ENCODE assay signal across 16 cellular contexts in the genomic region with DNA sequence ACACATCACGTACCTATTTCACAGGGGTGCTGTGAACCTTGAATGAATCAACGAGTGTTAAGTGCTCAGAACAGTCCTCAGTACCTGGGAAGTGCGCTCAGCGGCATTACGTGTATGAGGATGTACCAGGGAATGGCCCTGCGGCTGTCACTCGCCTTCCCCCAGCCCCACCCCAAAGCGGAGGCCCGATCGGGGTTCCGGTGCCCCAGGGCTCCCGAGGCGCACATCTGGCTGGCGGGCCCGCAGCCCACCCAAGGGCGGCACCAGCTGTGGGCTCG. TPM values are rescaled to one million over a fixed set of nuclear protein-coding genes. Genes with fewer than 3 reads are reported as not detected.
DNase-seq lines count a peak whose midpoint lies in the region; ATAC-seq and TF ChIP-seq lines count a peak whose summit lies in the region.
"Had no signal": no experiment of that assay in that cellular context is flagged by ENCODE, and none has a peak within 500 bp of the region (broad histone marks: within the 10 kb centered on the region; RNA-seq: fewer than 3 reads in every experiment).

No MANE protein-coding gene starts in this region.

- TF ChIP-seq CTCF in esophagus muscularis mucosa (IDR thresholded peaks at IDR 0.05) = no peak
- no peak for TF ChIP-seq CTCF in tibial nerve (IDR thresholded peaks at IDR 0.05)

- TF ChIP-seq POLR2A in esophagus muscularis mucosa (IDR thresholded peaks at IDR 0.05; ENCODE audit: low read depth) = no peak
- no peak for TF ChIP-seq POLR2A in tibial nerve (IDR thresholded peaks at IDR 0.05)

- intact Hi-C loops in esophagus muscularis mucosa (cut with DNase I) = no loop called here

- H3K9me3 ChIP-seq in esophagus muscularis mucosa = no peaks in the 10 kb centered on the region
- H3K9me3 ChIP-seq in mucosa of rectum (ENCODE audit: control insufficient read depth in 2 of 2, low read length in 2 of 2) = no peaks in the 10 kb centered on the region
- no peaks in the 10 kb centered on the region for H3K9me3 ChIP-seq in tibial nerve

- H3K4me3 ChIP-seq in esophagus muscularis mucosa (peak overlapping the region; percentile 44 to 57 (median 53)), mucosa of rectum (ENCODE audit: low read length in 2 of 2) (no peak overlapping the region), tibial nerve (peak overlapping the region in 2 of 4 donors; percentile 14 to 42)

- peak overlapping the region; percentile 40 for H3K27ac ChIP-seq in adipose tissue (ENCODE audit: low read depth, low read length)
- H3K27ac ChIP-seq in esophagus muscularis mucosa (replicated peaks in 1 of 4) = peak overlapping the region; percentile 61 to 92 (median 82)
- peak overlapping the region; percentile 1 to 38 for H3K27ac ChIP-seq in mucosa of rectum (ENCODE audit: low read depth in 2 of 2, low read length in 2 of 2)
- H3K27ac ChIP-seq in tibial nerve = peak overlapping the region; percentile 50 to 74 (median 64)
- H3K27ac ChIP-seq: C4-2B had no signal

- ATAC-seq in HG03571 (IDR thresholded peaks at IDR 0.05; ENCODE audit: unreplicated experiment) = no peak
- ATAC-seq: activated CD8-positive, alpha-beta T cell treated with anti-CD3 and anti-CD28 coated beads, Interleukin-2, amount 10 ng/mL, durations not matched to agents 7 days and 5 days had no signal

- H3K9ac ChIP-seq in mucosa of rectum (ENCODE audit: low read depth in 1 of 2, low read length in 2 of 2) = no peak overlapping the region

- no peaks in the 10 kb centered on the region for H3K36me3 ChIP-seq in esophagus muscularis mucosa
- H3K36me3 ChIP-seq in mucosa of rectum (ENCODE audit: control insufficient read depth in 2 of 2, insufficient read depth in 2 of 2, low read length in 2 of 2) = no peaks in the 10 kb centered on the region
- no peaks in the 10 kb centered on the region for H3K36me3 ChIP-seq in tibial nerve

- H3K27me3 ChIP-seq in esophagus muscularis mucosa (peaks cover 0 to 6% (median 0%) of the 10 kb centered on the region in 4 donors), mucosa of rectum (ENCODE audit: control insufficient read depth in 2 of 2, insufficient read depth in 2 of 2, low read length in 2 of 2) (peaks cover 7 to 10% of the 10 kb centered on the region in 2 donors), tibial nerve (no peaks in the 10 kb centered on the region)

- WGBS in adipose tissue, 3 donors = 36 to 58% (median 43%) methylated on average over 17 of the region's 17 CpGs
- WGBS in esophagus muscularis mucosa = 63% methylated on average over 10 of the region's 17 CpGs
- WGBS in tibial nerve, 2 donors = 42 to 54% methylated on average over 7 to 14 of the region's 17 CpGs

- TF ChIP-seq EP300 in esophagus muscularis mucosa (IDR thresholded peaks at IDR 0.05) (no peak), tibial nerve (IDR thresholded peaks at IDR 0.05) (no peak)

- H3K4me1 ChIP-seq in esophagus muscularis mucosa (peaks cover 53 to 77% (median 72%) of the 10 kb centered on the region in 4 donors), mucosa of rectum (ENCODE audit: control insufficient read depth in 2 of 2, insufficient read depth in 2 of 2, low read length in 2 of 2) (peaks cover 8 to 22% of the 10 kb centered on the region in 2 donors), tibial nerve (peaks cover 0 to 75% (median 34%) of the 10 kb centered on the region in 4 donors)

- DNase-seq in esophagus muscularis mucosa (ENCODE audit: extremely low spot score) (no peak), tibial nerve (ENCODE audit: low spot score in 2 of 2) (no peak), NCI-H1417 treated with DMSO at 0.1 percent for 48 hours (lab: John Stamatoyannopoulos, UW) (no peak), RKO (ENCODE audit: low spot score) (no peak)
- DNase-seq: activated CD8-positive, alpha-beta T cell treated with anti-CD3 and anti-CD28 coated beads, Interleukin-2, amount 10 ng/mL, durations not matched to agents 7 days and 5 days; activated effector memory CD4-positive, alpha-beta T cell treated with anti-CD3 and anti-CD28 coated beads, Interleukin-2, amount 50 U/mL, for 16 hours; DMS79; effector memory CD4-positive, alpha-beta T cell; IMR-90; NCI-H1092; NCI-H345; stimulated activated CD4-positive, alpha-beta T cell treated with anti-CD3 and anti-CD28 coated beads, Interleukin-1b, Interleukin-23, amount 100 ng/mL, for 48 hours had no signal

RNA-seq across cellular contexts. Expression of gene ZNF423, which starts 17.6 kb away (rescaled TPM):
- polyA plus RNA-seq in adipose tissue = 10 to 100 TPM in 1 of 3 donors, 1 to 10 TPM in 2; 1.9 to 15.4 (median 8.7) TPM
- total RNA-seq in esophagus muscularis mucosa (10 to 100 TPM in 2 of 4 donors, 1 to 10 TPM in 2; 8.7 to 22.5 (median 10.3) TPM), tibial nerve (10 to 100 TPM; 15.9 to 20.5 (median 18.5) TPM)
- total RNA-seq: activated CD8-positive, alpha-beta T cell treated with anti-CD3 and anti-CD28 coated beads, Interleukin-2, amount 10 ng/mL, durations not matched to agents 7 days and 5 days had no signal

Comparison
In these comparisons a context has a peak if more than half of its experiments do, and no peak if none do; other contexts are left out.
1. H3K27ac ChIP-seq: peak in every context shown above with its lines; median percentile 82 in esophagus muscularis mucosa; 64 in tibial nerve; 40 in adipose tissue; 20 in mucosa of rectum.
2. H3K4me3 ChIP-seq: peak in esophagus muscularis mucosa (4 of 4); none in mucosa of rectum (0 of 2).